14 cellular contexts compared by ENCODE assay signal in genomic region chr3:141762552-141762951, GRCh38. TPM values are rescaled to one million over a fixed set of nuclear protein-coding genes. Genes with fewer than 3 reads are reported as not detected.
A peak's percentile ranks its signal among the peaks of the same experiment; 100 is the strongest.
DNase-seq lines count a peak whose midpoint lies in the region; FAIRE-seq and TF ChIP-seq lines count a peak whose summit lies in the region.
"Not testable (repeated sequence)": the region's sequence is repeated elsewhere in the genome, so short reads cannot be mapped to it uniquely, and the experiment has no call there.
"Had no signal": no experiment of that assay in that cellular context is flagged by ENCODE, and none has a peak within 500 bp of the region (broad histone marks: within the 10 kb centered on the region; RNA-seq: fewer than 3 reads in every experiment).

No MANE protein-coding gene starts in this region.

- H3K9ac ChIP-seq in HUES64 (ENCODE audit: low read depth, low read length) = peak overlapping the region; percentile 78; the same call in 1 of the 2 replicates
- not testable (repeated sequence) for H3K9ac ChIP-seq in H1 (replicated peaks in 1 of 4; ENCODE audit: extremely low read depth in 1 of 4, low read depth in 3 of 4, low read length in 3 of 4); iPS-18a (ENCODE audit: low read length); neural progenitor cell

- peak overlapping the region; percentile 88 for H3K27ac Mint-ChIP-seq in Caco-2 (ENCODE audit: unreplicated experiment)
- not testable (repeated sequence) for H3K27ac Mint-ChIP-seq in neural progenitor cell

- H3K4me3 ChIP-seq in Caco-2 (ENCODE audit: low read depth, low read length) (peak overlapping the region; percentile 41), H7 (ENCODE audit: insufficient read depth, low read depth, low read length) (peak overlapping the region; percentile 24), HUES64 (ENCODE audit: low read length) (peak overlapping the region; percentile 46), iPS-18a (ENCODE audit: low read length) (peak overlapping the region; percentile 40), neural progenitor cell (peak overlapping the region; percentile 25)
- H3K4me3 ChIP-seq in H1 (ENCODE audit: extremely low read depth in 1 of 4, insufficient read depth in 2 of 4, low read depth in 3 of 4, low read length in 4 of 4) = not testable (repeated sequence)

- H3K56ac ChIP-seq in H1 (replicated peaks; ENCODE audit: insufficient read length, low read depth, low read length) = not testable (repeated sequence)

- not testable (repeated sequence) for H3K4me3 Mint-ChIP-seq in Caco-2 (ENCODE audit: unreplicated experiment); neural progenitor cell

- H2BK120ac ChIP-seq in H1 (replicated peaks; ENCODE audit: low read depth, low read length) = not testable (repeated sequence)

- H2AK5ac ChIP-seq in H1 (ENCODE audit: low read depth, low read length) = not testable (repeated sequence)

- H3K4ac ChIP-seq in H1 (replicated peaks; ENCODE audit: insufficient read length, low read depth, low read length) = not testable (repeated sequence)

- not testable (repeated sequence) for H4K20me1 ChIP-seq in H1 (replicated peaks in 1 of 2; ENCODE audit: control insufficient read depth in 1 of 2, insufficient read depth in 2 of 2, low read length in 2 of 2); neural progenitor cell (ENCODE audit: low read depth)

- peak overlapping the region in 1 of 2 experiments; percentile 24; a peak in 1 of 4 replicates for H3K4me2 ChIP-seq in H1 (ENCODE audit: insufficient read depth in 1 of 2, low read depth in 2 of 2, low read length in 2 of 2)
- peak overlapping the region; percentile 54 for H3K4me2 ChIP-seq in neural progenitor cell

- not testable (repeated sequence) for H2BK12ac ChIP-seq in H1 (ENCODE audit: low read depth, low read length)

- TSS peak; percentile 29 for BruUV-seq in Caco-2 (replicated peaks; lab: Mats Ljungman, UMichigan)

- H3K18ac ChIP-seq in H1 (ENCODE audit: extremely low read depth, low read length) = 0 out of 2 replicates have a peak overlapping the region, but pooled peaks have one; percentile 71

- not testable (repeated sequence) for H3K79me1 ChIP-seq in H1 (ENCODE audit: low read depth, low read length)

- H2BK15ac ChIP-seq in H1 (ENCODE audit: low read length) = not testable (repeated sequence)

- H3K27ac ChIP-seq in HUES64 (ENCODE audit: low read depth, low read length); H1 (ENCODE audit: low read depth, low read length); iPS-18a (ENCODE audit: low read length); neural progenitor cell: not testable (repeated sequence)
- H3K27ac ChIP-seq in RWPE1 = peak overlapping the region; percentile 24; the same call in 1 of the 2 replicates

- H4K91ac ChIP-seq in H1 (replicated peaks; ENCODE audit: insufficient read length, low read length) = not testable (repeated sequence)

- H3K14ac ChIP-seq in H1 (ENCODE audit: insufficient read length) = not testable (repeated sequence)

- TF ChIP-seq EP300 in H1 (IDR thresholded peaks at IDR 0.05; ENCODE audit: borderline replicate concordance in 1 of 2, low read depth in 2 of 2, low read length in 2 of 2) = not testable (repeated sequence)

- not testable (repeated sequence) for H3K27me3 ChIP-seq in Caco-2 (replicated peaks; ENCODE audit: control insufficient read depth, insufficient read depth, low read length); H7 (ENCODE audit: control insufficient read depth, insufficient read depth, low read length); HUES64 (ENCODE audit: insufficient read depth, low read length); H1 (replicated peaks in 1 of 4; ENCODE audit: control insufficient read depth in 3 of 4, extremely low read depth in 1 of 4, insufficient read depth in 3 of 4, low read length in 3 of 4)
- H3K27me3 ChIP-seq in iPS-18a (ENCODE audit: control insufficient read depth, insufficient read depth, low read length) = peaks cover 15% of the 10 kb centered on the region
- H3K27me3 ChIP-seq in neural progenitor cell = peaks cover 23% of the 10 kb centered on the region

- H3K4me1 ChIP-seq in Caco-2; HUES64 (ENCODE audit: insufficient read depth, low read length); H1 (replicated peaks in 1 of 4; ENCODE audit: control insufficient read depth in 3 of 4, insufficient read depth in 4 of 4, low read length in 3 of 4); iPS-18a (ENCODE audit: control insufficient read depth, low read depth, low read length); neural progenitor cell: not testable (repeated sequence)

- not testable (repeated sequence) for H3K23ac ChIP-seq in H1 (ENCODE audit: insufficient read length)

- not testable (repeated sequence) for H3F3A ChIP-seq in neural progenitor cell (ENCODE audit: low read depth)

- FAIRE-seq in H1 (lab: Jason Lieb, UNC) = not testable (repeated sequence)

- H2AFZ ChIP-seq in H1 (ENCODE audit: low read length); neural progenitor cell (replicated peaks): not testable (repeated sequence)

- not testable (repeated sequence) for H3K79me2 ChIP-seq in H1 (ENCODE audit: control insufficient read depth in 1 of 2, insufficient read depth in 2 of 2, low read length in 2 of 2); neural progenitor cell (ENCODE audit: low read depth)

- not testable (repeated sequence) for H3K9me3 ChIP-seq in Caco-2; HUES64 (ENCODE audit: insufficient read depth, low read depth, low read length); H1 (ENCODE audit: insufficient read depth in 2 of 2, low read depth in 1 of 2, low read length in 1 of 2); iPS-18a (ENCODE audit: control insufficient read depth, low read depth, low read length); neural progenitor cell (ENCODE audit: low read depth)

- CTCF ChIA-PET in Caco-2 (lab: Charles Lee) = not testable (repeated sequence)
- CTCF ChIA-PET in RWPE1 (lab: Yijun Ruan, JAX) (interaction anchor here (0.7 kb wide), 1 partner anchor 109 kb away, joined by 3 read pairs; no protein-coding TSS in a partner anchor), H1 (lab: Charles Lee; ENCODE audit: partially characterized antibody) (interaction anchor here (0.6 kb wide), 1 partner anchor 11 kb away, joined by 3 read pairs; no protein-coding TSS in a partner anchor)

- DNase-seq in Caco-2 (peak in 1 of 2 experiments; percentile 10), H1 (ENCODE audit: low read depth in 1 of 2, low spot score in 2 of 2) (peak in 1 of 2 experiments; percentile 59)
- not testable (repeated sequence) for DNase-seq in H7; RWPE1 (ENCODE audit: low spot score); neural progenitor cell (ENCODE audit: low spot score)

- H3K9me3 Mint-ChIP-seq in Caco-2 (ENCODE audit: unreplicated experiment); neural progenitor cell: not testable (repeated sequence)

- not testable (repeated sequence) for H3K4me1 Mint-ChIP-seq in Caco-2 (ENCODE audit: low read depth, unreplicated experiment); neural progenitor cell

- TF ChIP-seq RAD21 in H1 (IDR thresholded peaks at IDR 0.05 in 1 of 2, conservative IDR thresholded peaks at IDR 0.05 in 1 of 2; ENCODE audit: low read depth in 2 of 2, low read length in 2 of 2) = not testable (repeated sequence)

- TF ChIP-seq POLR2A in H1 (IDR thresholded peaks at IDR 0.05; ENCODE audit: control extremely low read depth in 1 of 2, low read depth in 2 of 2, low read length in 2 of 2) = not testable (repeated sequence)

- peak overlapping the region; percentile 44; the same call in 1 of the 2 replicates for H2BK5ac ChIP-seq in H1 (ENCODE audit: low read depth, low read length)

- POLR2A ChIA-PET in Caco-2 (lab: Charles Lee) = interaction anchor here (1.2 kb wide), 1 partner anchor 113 kb away, joined by 3 read pairs; no protein-coding TSS in a partner anchor
- POLR2A ChIA-PET in RWPE1 (lab: Yijun Ruan, JAX; ENCODE audit: low non-redundant PET) = not testable (repeated sequence)
- POLR2A ChIA-PET in H1 (lab: Charles Lee; ENCODE audit: partially characterized antibody) = interaction anchor here (0.7 to 1.7 kb wide), 5 partner anchors 11 to 114 kb away, joined by 3 to 5 read pairs (median 3); partner anchors contain the start of gene ATP1B3

- not testable (repeated sequence) for TF ChIP-seq CTCF in Caco-2 (IDR thresholded peaks at IDR 0.05; ENCODE audit: insufficient read depth in 1 of 2, low read depth in 1 of 2, low read length in 1 of 2, severe bottlenecking in 1 of 2, unreplicated experiment in 1 of 2); RWPE1 (conservative IDR thresholded peaks at IDR 0.05; ENCODE audit: low read depth); H1 (IDR thresholded peaks at IDR 0.05; ENCODE audit: control extremely low read depth in 1 of 3, insufficient read depth in 1 of 3, low read depth in 1 of 3, low read length in 3 of 3); neural progenitor cell (IDR thresholded peaks at IDR 0.05)

- intact Hi-C loops in Caco-2 (cut with micrococcal nuclease; ENCODE audit: unreplicated experiment) = not testable (repeated sequence)

- H3K36me3 ChIP-seq in Caco-2 (ENCODE audit: control insufficient read depth, insufficient read depth, low read length); H7 (replicated peaks; ENCODE audit: control insufficient read depth, insufficient read depth, low read length); HUES64 (ENCODE audit: insufficient read depth, low read length); H1 (ENCODE audit: control insufficient read depth in 2 of 4, insufficient read depth in 4 of 4, low read length in 3 of 4); iPS-18a (ENCODE audit: control insufficient read depth, low read depth, low read length); neural progenitor cell: not testable (repeated sequence)

- not testable (repeated sequence) for H4K5ac ChIP-seq in H1 (ENCODE audit: insufficient read length, low read depth, low read length)

- not testable (repeated sequence) for H3K36me3 Mint-ChIP-seq in Caco-2 (ENCODE audit: insufficient read depth, unreplicated experiment); neural progenitor cell

- H3K23me2 ChIP-seq in H1 (ENCODE audit: low read depth, low read length) = not testable (repeated sequence)

- not testable (repeated sequence) for H4K8ac ChIP-seq in H1 (ENCODE audit: extremely low read depth, insufficient read depth, low read length)

- not testable (repeated sequence) for H2BK20ac ChIP-seq in H1 (ENCODE audit: low read length)

- not testable (repeated sequence) for H3K27me3 Mint-ChIP-seq in Caco-2 (ENCODE audit: insufficient read depth, unreplicated experiment); neural progenitor cell (ENCODE audit: insufficient read depth, low read depth)

- 21% methylated on average over 17 of the region's 19 CpGs for whole genome bisulfite sequencing in HUES64
- 61% methylated on average over 15 of the region's 19 CpGs; no CpG with 5 or more reads in 1 of the 2 experiments for WGBS in H1 (ENCODE audit: extremely low coverage in 1 of 2, insufficient coverage in 1 of 2, insufficient read length in 1 of 2, insufficient replicate concordance in 2 of 2, low coverage in 1 of 2, low lambda C conversion rate in 2 of 2, missing lambda C conversion rate in 1 of 2), 2 experiments

RNA-seq across cellular contexts. Expression of gene GRK7, which starts 0.7 kb away (rescaled TPM):
- total RNA-seq in Caco-2 (2022) (not detected in 2 replicates), neural progenitor cell (ENCODE audit: low replicate concordance) (0.03 TPM in 1 of 2 replicates, not detected in the other)
- 0.04 TPM in 1 of 2 replicates, not detected in the other for total RNA-seq in H7 (2014; rRNA removed; shearing (Covaris generic))
- not detected for polyA plus RNA-seq in HUES64 (2013, experiment 1 of 2)
- polyA plus RNA-seq in HUES64 (2013, experiment 2 of 2) = not detected
- not detected in 2 replicates for total RNA-seq in H1 (2021; fragmentation: NEBNext Ultra II Directional; extraction: Animal tissue kit (Norgen Biotek cat#: 25700))
- not detected in 2 replicates for polyA plus RNA-seq in H1 (2011; rRNA removed)
- polyA plus RNA-seq in H1 (2011; cell fraction: cytosol; rRNA removed) = not detected
- not detected for polyA plus RNA-seq in H1 (2011; cell fraction: nucleus; rRNA removed)
- polyA plus RNA-seq in H1 (2012, experiment 1 of 2) = not detected in 4 replicates
- polyA plus RNA-seq in H1 (2012, experiment 2 of 2) = not detected
- polyA plus RNA-seq in H1 (2013, experiment 1 of 2) = not detected
- polyA plus RNA-seq in H1 (2013, experiment 2 of 2) = 0.02 TPM
- not detected in 2 replicates for polyA minus RNA-seq in H1 (2011; rRNA and poly(A)+ RNA removed)
- not detected for polyA minus RNA-seq in H1 (2011; cell fraction: cytosol; rRNA and poly(A)+ RNA removed)
- polyA minus RNA-seq in H1 (2011; cell fraction: nucleus; rRNA and poly(A)+ RNA removed) = not detected
- total RNA-seq: Daoy, G401, GM12878, H4, HFFc6, HT1080 had no signal
- polyA plus RNA-seq: BJ, GM12878 had no signal

RNA-seq across cellular contexts. Expression of gene RNF7, which starts 24.5 kb away (rescaled TPM):
- total RNA-seq in Caco-2 (2022) = 87.7 and 96.3 TPM in 2 replicates
- total RNA-seq in H7 (2014; rRNA removed; shearing (Covaris generic)) = 64.0 and 72.9 TPM in 2 replicates
- 103 TPM for polyA plus RNA-seq in HUES64 (2013, experiment 1 of 2)
- 110 TPM for polyA plus RNA-seq in HUES64 (2013, experiment 2 of 2)
- 108 and 113 TPM in 2 replicates for total RNA-seq in H1 (2021; fragmentation: NEBNext Ultra II Directional; extraction: Animal tissue kit (Norgen Biotek cat#: 25700))
- 59.5 and 78.4 TPM in 2 replicates for polyA plus RNA-seq in H1 (2011; rRNA removed)
- polyA plus RNA-seq in H1 (2011; cell fraction: cytosol; rRNA removed) = 107 TPM
- polyA plus RNA-seq in H1 (2011; cell fraction: nucleus; rRNA removed) = 17.3 TPM
- 85.1 to 135 TPM (median 91.4 TPM) in 4 replicates for polyA plus RNA-seq in H1 (2012, experiment 1 of 2)
- 90.6 TPM for polyA plus RNA-seq in H1 (2012, experiment 2 of 2)
- polyA plus RNA-seq in H1 (2013, experiment 1 of 2) = 105 TPM
- polyA plus RNA-seq in H1 (2013, experiment 2 of 2) = 107 TPM
- 25.4 and 26.4 TPM in 2 replicates for polyA minus RNA-seq in H1 (2011; rRNA and poly(A)+ RNA removed)
- polyA minus RNA-seq in H1 (2011; cell fraction: cytosol; rRNA and poly(A)+ RNA removed) = 31.1 TPM
- 15.2 TPM for polyA minus RNA-seq in H1 (2011; cell fraction: nucleus; rRNA and poly(A)+ RNA removed)
- 105 and 114 TPM in 2 replicates for total RNA-seq in neural progenitor cell (ENCODE audit: low replicate concordance)
